Comparison of ENCODE assay signal across 1 cellular context in the genomic region with DNA sequence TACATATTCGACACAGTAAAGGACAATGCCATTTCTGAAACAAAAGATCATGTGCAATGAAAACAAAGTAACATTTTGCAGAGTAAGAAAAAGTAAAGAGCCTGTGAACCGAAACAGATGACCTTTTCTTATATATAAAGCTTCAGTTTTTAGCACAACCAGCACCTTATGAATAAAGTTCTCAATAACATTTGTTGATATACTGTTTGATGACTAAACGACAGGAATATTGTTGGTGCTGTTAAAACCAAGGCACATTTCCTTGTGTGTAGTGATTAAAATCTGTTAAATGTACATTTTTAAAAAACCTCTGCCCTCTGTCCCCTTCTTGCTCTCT.
TF ChIP-seq lines count a peak whose summit lies in the region.

No MANE protein-coding gene starts in this region.

TF ChIP-seq in WTC11, 78 proteins besides CTCF, POLR2A, EP300 and RAD21 (continued from another document):
- no peak for TF ChIP-seq STAT6 (CRISPR knock-in tag; conservative IDR thresholded peaks at IDR 0.05; ENCODE audit: low read depth)
- TF ChIP-seq GRHL2 (CRISPR knock-in tag; IDR thresholded peaks at IDR 0.05; ENCODE audit: insufficient replicate concordance, severe bottlenecking) = no peak
